ENCODE assay signal across 9 cellular contexts in the genomic region with DNA sequence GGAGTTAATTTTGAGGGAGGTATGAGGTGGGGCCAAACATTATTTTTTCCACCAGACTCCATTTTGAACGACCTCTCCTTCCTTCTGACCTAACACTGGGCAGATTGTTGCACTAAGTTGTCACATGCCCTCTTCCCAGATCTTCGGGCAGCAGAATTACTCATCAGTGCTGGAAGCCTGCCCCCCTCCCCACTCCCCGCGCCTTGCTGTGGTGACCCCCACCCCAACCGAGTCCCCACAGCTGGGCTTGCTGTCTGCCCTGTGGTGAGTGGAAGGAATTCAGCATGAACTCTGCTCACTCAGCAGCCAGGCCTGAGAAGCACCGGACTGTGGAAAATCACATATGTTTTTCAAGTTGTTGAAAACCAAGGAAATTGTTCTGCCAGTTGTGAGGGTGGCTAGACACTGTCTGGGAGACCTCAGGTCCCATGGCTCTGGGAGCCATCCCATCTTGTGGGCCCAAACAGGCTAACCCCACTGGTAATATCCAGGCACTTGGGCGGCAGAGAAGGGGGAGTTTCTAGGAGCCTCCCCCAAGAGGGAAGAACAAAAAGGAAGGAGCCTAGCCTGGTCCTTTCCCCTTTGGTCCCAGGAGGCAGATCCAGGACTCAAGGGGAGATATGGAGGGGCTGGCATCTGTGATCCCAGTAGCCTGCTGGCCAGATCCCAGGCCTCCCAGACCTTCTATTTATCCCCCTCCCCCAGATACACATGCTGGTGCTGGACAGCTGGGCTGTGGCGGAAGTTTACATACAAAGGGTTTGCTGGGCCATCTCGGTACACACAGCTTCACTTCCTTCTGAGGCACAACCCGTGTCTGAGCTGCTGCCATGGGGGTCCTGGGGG. TPM values are rescaled to one million over a fixed set of nuclear protein-coding genes. Genes with fewer than 3 reads are reported as not detected.
DNase-seq lines count a peak whose midpoint lies in the region; ATAC-seq, FAIRE-seq and TF ChIP-seq lines count a peak whose summit lies in the region.
"Had no signal": no experiment of that assay in that cellular context is flagged by ENCODE, and none has a peak within 500 bp of the region (broad histone marks: within the 10 kb centered on the region; RNA-seq: fewer than 3 reads in every experiment).

No MANE protein-coding gene starts in this region.

- SMC1A ChIA-PET in GM12878 (lab: Charles Lee; ENCODE audit: uncharacterized antibody, unreplicated experiment): no interaction called here

- no peaks in the 10 kb centered on the region for H3K79me2 ChIP-seq in GM12878 (ENCODE audit: control insufficient read depth, insufficient read depth, low read length)

- H3K27ac Mint-ChIP-seq in HFFc6: peak overlapping the region; percentile 81

- no peak overlapping the region for H3K27ac ChIP-seq in GM12878 (ENCODE audit: control insufficient read depth, insufficient read depth)
- peak overlapping the region; percentile 72 for H3K27ac ChIP-seq in thymus (ENCODE audit: low read depth)

- 35% methylated on average over 10 of the region's 10 CpGs for WGBS in GM12878 (ENCODE audit: insufficient coverage, insufficient replicate concordance, low lambda C conversion rate, missing lambda C conversion rate)
- WGBS in thymus: 81% methylated on average over 10 of the region's 10 CpGs

- no peak for ATAC-seq in GM12878

- TF ChIP-seq RAD21 in GM12878 (IDR thresholded peaks at IDR 0.05; ENCODE audit: insufficient read depth, low read depth, low read length): no peak

- in situ Hi-C loops in GM12878 (cut with MboI): no loop called here

- no peaks in the 10 kb centered on the region; the same call in 1 of the 2 replicates for H3K27me3 Mint-ChIP-seq in HFFc6 (ENCODE audit: insufficient read depth)

- H3K27me3 ChIP-seq in GM12878 (replicated peaks in 1 of 2; ENCODE audit: control insufficient read depth in 2 of 2, insufficient read depth in 2 of 2, low read length in 1 of 2) (peaks cover 9 to 12% of the 10 kb centered on the region in 2 experiments), thymus (ENCODE audit: control insufficient read depth, insufficient read depth) (no peaks in the 10 kb centered on the region)

- no peaks in the 10 kb centered on the region for H4K20me1 ChIP-seq in GM12878 (ENCODE audit: control insufficient read depth, insufficient read depth)

- no peak overlapping the region for H3K4me3 ChIP-seq in GM12878
- H3K4me3 ChIP-seq in thymus (ENCODE audit: low read length): no peak overlapping the region

- H3K4me3 Mint-ChIP-seq in HFFc6: no peak overlapping the region

- DNase-seq in HFFc6 (peak; percentile 16), GM12878 (ENCODE audit: low read depth, low spot score) (no peak), left kidney (ENCODE audit: low read depth, low spot score) (peak; percentile 46), middle frontal gyrus (ENCODE audit: extremely low spot score, low spot score) (no peak), globus pallidus (ENCODE audit: low spot score) (no peak), NCI-H1092 treated with DMSO at 0.1 percent for 48 hours (lab: John Stamatoyannopoulos, UW) (no peak), mesenteric fat pad (ENCODE audit: low spot score) (no peak)

- H3K36me3 Mint-ChIP-seq in HFFc6 (ENCODE audit: low read depth): no peaks in the 10 kb centered on the region

- TF ChIP-seq POLR2A in GM12878 (IDR thresholded peaks at IDR 0.05; ENCODE audit: low read depth, low read length): no peak

- peaks cover 43% of the 10 kb centered on the region for H3K4me1 Mint-ChIP-seq in HFFc6 (ENCODE audit: low read depth)

- peak overlapping the region; percentile 41 for H2AFZ ChIP-seq in GM12878 (ENCODE audit: control insufficient read depth, low read depth, low read length)

- H3K4me1 ChIP-seq in GM12878 (ENCODE audit: control insufficient read depth, insufficient read depth, low read length): peaks cover 14% of the 10 kb centered on the region
- H3K4me1 ChIP-seq in thymus (ENCODE audit: control insufficient read depth, insufficient read depth, low read length): peaks cover 64% of the 10 kb centered on the region

- no peak for TF ChIP-seq EP300 in GM12878 (IDR thresholded peaks at IDR 0.05; ENCODE audit: borderline replicate concordance in 1 of 2, control insufficient read depth in 1 of 2, low read depth in 2 of 2, low read length in 2 of 2)

- no peaks in the 10 kb centered on the region for H3K36me3 ChIP-seq in GM12878 (ENCODE audit: control insufficient read depth in 2 of 2, insufficient read depth in 2 of 2, low read length in 1 of 2)
- H3K36me3 ChIP-seq in thymus (ENCODE audit: control insufficient read depth, insufficient read depth): no peaks in the 10 kb centered on the region

- no peaks in the 10 kb centered on the region for H3K9me3 Mint-ChIP-seq in HFFc6

- no peak overlapping the region for H3K4me2 ChIP-seq in GM12878 (ENCODE audit: control insufficient read depth, insufficient read depth)

- no peak for FAIRE-seq in GM12878 (lab: Jason Lieb, UNC)

- H3K9me3 ChIP-seq in GM12878 (replicated peaks; ENCODE audit: control insufficient read depth, insufficient read depth, low read length) (no peaks in the 10 kb centered on the region), thymus (ENCODE audit: control insufficient read depth) (no peaks in the 10 kb centered on the region)

- no TSS peak for BruUV-seq in GM12878 (replicated peaks; lab: Mats Ljungman, UMichigan)

- TF ChIP-seq CTCF in HFFc6 (IDR thresholded peaks at IDR 0.05): no peak
- TF ChIP-seq CTCF in GM12878 (IDR thresholded peaks at IDR 0.05 in 2 of 3, conservative IDR thresholded peaks at IDR 0.05 in 1 of 3; ENCODE audit: control insufficient read depth in 2 of 3, extremely low read depth in 1 of 3, insufficient read depth in 1 of 3, low read depth in 3 of 3, low read length in 3 of 3): no peak

- RAD21 ChIA-PET in GM12878 (lab: Charles Lee; ENCODE audit: unreplicated experiment): no interaction called here

- CTCF ChIA-PET in GM12878 (lab: Yijun Ruan, JAX): no interaction called here

- POLR2A ChIA-PET in GM12878 (lab: Charles Lee): no interaction called here

- intact Hi-C loops in GM12878 (cut with micrococcal nuclease; ENCODE audit: unreplicated experiment): no loop called here

- H3K9ac ChIP-seq in GM12878 (ENCODE audit: control insufficient read depth, insufficient read depth, low read length): no peak overlapping the region

RNA-seq across cellular contexts. Expression of gene AEBP1, which starts 3.5 kb away (rescaled TPM):
- total RNA-seq in HFFc6 (2021; fragmentation: NEBNext Ultra II Directional; extraction: Animal tissue kit (Norgen Biotek cat#: 25700)): 10 to 100 TPM; 69.7 to 83.2 (median 76.4) TPM
- total RNA-seq in GM12878 (2013; cell fraction: nucleolus; rRNA removed): 1.9 and 3.2 TPM in 2 replicates
- 0.06 TPM in 1 of 2 replicates, not detected in the other for total RNA-seq in GM12878 (2014; rRNA removed)
- not detected in 2 replicates for total RNA-seq in GM12878 (2014; rRNA removed; fragmentation: Illumina TruSeq; extraction: Trizol)
- 0.16 and 0.23 TPM in 2 replicates for total RNA-seq in GM12878 (2021)
- 0.46 TPM for polyA plus RNA-seq in GM12878 (2011; ENCODE audit: low read depth)
- polyA plus RNA-seq in GM12878 (2011; rRNA removed): 0.09 and 0.20 TPM in 2 replicates
- polyA plus RNA-seq in GM12878 (2011; cell fraction: cytosol; rRNA removed): 0.13 and 0.22 TPM in 2 replicates
- polyA plus RNA-seq in GM12878 (2011; cell fraction: nucleus; rRNA removed): 1.8 and 3.1 TPM in 2 replicates
- polyA plus RNA-seq in GM12878 (2012): 0.31 and 0.46 TPM in 2 replicates
- polyA plus RNA-seq in GM12878 (2014; fragmentation: Illumina TruSeq; extraction: Trizol): not detected in 2 replicates
- not detected for polyA plus RNA-seq in GM12878 (2014; fragmentation: Nextera tagmentation; extraction: Ambion mirVana)
- polyA plus RNA-seq in GM12878 (2014; rRNA removed): 0.08 TPM in 1 of 2 replicates, not detected in the other
- under 1 TPM in 1 of 2 experiments, not detected in 1; 0.11 TPM for polyA plus RNA-seq in GM12878 (2016; fragmentation: Nextera tagmentation; extraction: Ambion mirVana)
- polyA minus RNA-seq in GM12878 (2011; rRNA and poly(A)+ RNA removed): 0.67 TPM in 1 of 2 replicates, not detected in the other
- not detected in 2 replicates for polyA minus RNA-seq in GM12878 (2011; cell fraction: cytosol; rRNA and poly(A)+ RNA removed)
- 0.24 and 0.57 TPM in 2 replicates for polyA minus RNA-seq in GM12878 (2011; cell fraction: nucleus; rRNA and poly(A)+ RNA removed)
- polyA plus RNA-seq in thymus: 126 TPM
- 267 TPM for total RNA-seq in mesenteric fat pad

RNA-seq across cellular contexts. Expression of gene POLM, which starts 18.4 kb away (rescaled TPM):
- total RNA-seq in HFFc6 (2021; fragmentation: NEBNext Ultra II Directional; extraction: Animal tissue kit (Norgen Biotek cat#: 25700)): 10 to 100 TPM; 11.4 to 14.3 (median 12.1) TPM
- total RNA-seq in GM12878 (2013; cell fraction: nucleolus; rRNA removed): 108 and 133 TPM in 2 replicates
- total RNA-seq in GM12878 (2014; rRNA removed) (23.3 and 24.8 TPM in 2 replicates), GM12878 (2014; rRNA removed; fragmentation: Illumina TruSeq; extraction: Trizol) (13.5 and 14.1 TPM in 2 replicates), GM12878 (2021) (33.8 and 37.8 TPM in 2 replicates), mesenteric fat pad (15.5 TPM)
- polyA plus RNA-seq in GM12878 (2011; ENCODE audit: low read depth): 9.0 TPM
- polyA plus RNA-seq in GM12878 (2011; rRNA removed) (11.0 and 15.9 TPM in 2 replicates), GM12878 (2014; fragmentation: Illumina TruSeq; extraction: Trizol) (8.0 and 16.1 TPM in 2 replicates), GM12878 (2014; fragmentation: Nextera tagmentation; extraction: Ambion mirVana) (1 to 10 TPM; 3.1 to 4.6 TPM), GM12878 (2014; rRNA removed) (39.4 and 41.5 TPM in 2 replicates), GM12878 (2016; fragmentation: Nextera tagmentation; extraction: Ambion mirVana) (10 to 100 TPM; 22.0 to 23.2 TPM), thymus (38.6 TPM)
- 17.6 and 26.6 TPM in 2 replicates for polyA plus RNA-seq in GM12878 (2011; cell fraction: cytosol; rRNA removed)
- polyA plus RNA-seq in GM12878 (2011; cell fraction: nucleus; rRNA removed): 86.2 and 99.8 TPM in 2 replicates
- polyA plus RNA-seq in GM12878 (2012): 16.6 and 18.6 TPM in 2 replicates
- 19.2 and 33.0 TPM in 2 replicates for polyA minus RNA-seq in GM12878 (2011; rRNA and poly(A)+ RNA removed)
- 12.7 and 16.4 TPM in 2 replicates for polyA minus RNA-seq in GM12878 (2011; cell fraction: cytosol; rRNA and poly(A)+ RNA removed)
- polyA minus RNA-seq in GM12878 (2011; cell fraction: nucleus; rRNA and poly(A)+ RNA removed): 41.2 and 67.5 TPM in 2 replicates

RNA-seq across cellular contexts. Expression of gene POLD2, which starts 22.7 kb away (rescaled TPM):
- total RNA-seq in HFFc6 (2021; fragmentation: NEBNext Ultra II Directional; extraction: Animal tissue kit (Norgen Biotek cat#: 25700)): 100 to 1,000 TPM; 154 to 210 (median 183) TPM
- 86.8 and 93.9 TPM in 2 replicates for total RNA-seq in GM12878 (2013; cell fraction: nucleolus; rRNA removed)
- 149 and 169 TPM in 2 replicates for total RNA-seq in GM12878 (2014; rRNA removed)
- 97.5 and 105 TPM in 2 replicates for total RNA-seq in GM12878 (2014; rRNA removed; fragmentation: Illumina TruSeq; extraction: Trizol)
- 169 TPM in 2 replicates for total RNA-seq in GM12878 (2021)
- 99.6 TPM for polyA plus RNA-seq in GM12878 (2011; ENCODE audit: low read depth)
- 113 and 179 TPM in 2 replicates for polyA plus RNA-seq in GM12878 (2011; rRNA removed)
- polyA plus RNA-seq in GM12878 (2011; cell fraction: cytosol; rRNA removed): 225 and 290 TPM in 2 replicates
- polyA plus RNA-seq in GM12878 (2011; cell fraction: nucleus; rRNA removed): 281 and 287 TPM in 2 replicates
- 110 and 118 TPM in 2 replicates for polyA plus RNA-seq in GM12878 (2012)
- 61.8 and 118 TPM in 2 replicates for polyA plus RNA-seq in GM12878 (2014; fragmentation: Illumina TruSeq; extraction: Trizol)
- 10 to 100 TPM; 19.1 to 42.7 TPM for polyA plus RNA-seq in GM12878 (2014; fragmentation: Nextera tagmentation; extraction: Ambion mirVana)
- 193 and 194 TPM in 2 replicates for polyA plus RNA-seq in GM12878 (2014; rRNA removed)
- 100 to 1,000 TPM; 266 to 287 TPM for polyA plus RNA-seq in GM12878 (2016; fragmentation: Nextera tagmentation; extraction: Ambion mirVana)
- polyA minus RNA-seq in GM12878 (2011; rRNA and poly(A)+ RNA removed): 75.3 and 127 TPM in 2 replicates
- polyA minus RNA-seq in GM12878 (2011; cell fraction: cytosol; rRNA and poly(A)+ RNA removed): 41.1 and 46.9 TPM in 2 replicates
- 54.9 and 61.8 TPM in 2 replicates for polyA minus RNA-seq in GM12878 (2011; cell fraction: nucleus; rRNA and poly(A)+ RNA removed)
- 44.0 TPM for polyA plus RNA-seq in thymus
- 60.2 TPM for total RNA-seq in mesenteric fat pad

RNA-seq across cellular contexts. Expression of gene PGAM2, which starts 35.3 kb away (rescaled TPM):
- under 1 TPM in 4 of 6 experiments, not detected in 2; 0.26 to 0.51 (median 0.35) TPM for total RNA-seq in HFFc6 (2021; fragmentation: NEBNext Ultra II Directional; extraction: Animal tissue kit (Norgen Biotek cat#: 25700))
- 2.5 and 3.7 TPM in 2 replicates for total RNA-seq in GM12878 (2013; cell fraction: nucleolus; rRNA removed)
- total RNA-seq in GM12878 (2014; rRNA removed): not detected in 2 replicates
- not detected in 2 replicates for total RNA-seq in GM12878 (2014; rRNA removed; fragmentation: Illumina TruSeq; extraction: Trizol)
- 0.24 TPM in 1 of 2 replicates, not detected in the other for total RNA-seq in GM12878 (2021)
- polyA plus RNA-seq in GM12878 (2011; ENCODE audit: low read depth): not detected
- polyA plus RNA-seq in GM12878 (2011; rRNA removed): not detected in 2 replicates
- polyA plus RNA-seq in GM12878 (2011; cell fraction: cytosol; rRNA removed): not detected in 2 replicates
- 0.87 and 1.2 TPM in 2 replicates for polyA plus RNA-seq in GM12878 (2011; cell fraction: nucleus; rRNA removed)
- 0.18 TPM in 1 of 2 replicates, not detected in the other for polyA plus RNA-seq in GM12878 (2012)
- not detected in 2 replicates for polyA plus RNA-seq in GM12878 (2014; fragmentation: Illumina TruSeq; extraction: Trizol)
- polyA plus RNA-seq in GM12878 (2014; fragmentation: Nextera tagmentation; extraction: Ambion mirVana): not detected
- polyA plus RNA-seq in GM12878 (2014; rRNA removed): 0.13 TPM in 1 of 2 replicates, not detected in the other
- polyA plus RNA-seq in GM12878 (2016; fragmentation: Nextera tagmentation; extraction: Ambion mirVana): not detected
- not detected in 2 replicates for polyA minus RNA-seq in GM12878 (2011; rRNA and poly(A)+ RNA removed)
- polyA minus RNA-seq in GM12878 (2011; cell fraction: cytosol; rRNA and poly(A)+ RNA removed): not detected in 2 replicates
- 0.57 and 0.97 TPM in 2 replicates for polyA minus RNA-seq in GM12878 (2011; cell fraction: nucleus; rRNA and poly(A)+ RNA removed)
- 5.7 TPM for polyA plus RNA-seq in thymus
- total RNA-seq in mesenteric fat pad: not detected
- total RNA-seq: pulmonary artery endothelial cell had no signal

RNA-seq across cellular contexts. Expression of gene MYL7, which starts 40.5 kb away (rescaled TPM):
- total RNA-seq in HFFc6 (2021; fragmentation: NEBNext Ultra II Directional; extraction: Animal tissue kit (Norgen Biotek cat#: 25700)): under 1 TPM in 4 of 6 experiments, not detected in 2; 0.30 to 0.64 (median 0.49) TPM
- not detected in 2 replicates for total RNA-seq in GM12878 (2013; cell fraction: nucleolus; rRNA removed)
- total RNA-seq in GM12878 (2014; rRNA removed): not detected in 2 replicates
- not detected in 2 replicates for total RNA-seq in GM12878 (2014; rRNA removed; fragmentation: Illumina TruSeq; extraction: Trizol)
- not detected in 2 replicates for total RNA-seq in GM12878 (2021)
- polyA plus RNA-seq in GM12878 (2011; ENCODE audit: low read depth): not detected
- not detected in 2 replicates for polyA plus RNA-seq in GM12878 (2011; rRNA removed)
- not detected in 2 replicates for polyA plus RNA-seq in GM12878 (2011; cell fraction: cytosol; rRNA removed)
- polyA plus RNA-seq in GM12878 (2011; cell fraction: nucleus; rRNA removed): not detected in 2 replicates
- polyA plus RNA-seq in GM12878 (2012): not detected in 2 replicates
- not detected in 2 replicates for polyA plus RNA-seq in GM12878 (2014; fragmentation: Illumina TruSeq; extraction: Trizol)
- polyA plus RNA-seq in GM12878 (2014; fragmentation: Nextera tagmentation; extraction: Ambion mirVana): not detected
- polyA plus RNA-seq in GM12878 (2014; rRNA removed): not detected in 2 replicates
- 1 to 10 TPM in 1 of 2 experiments, not detected in 1; 1.9 TPM for polyA plus RNA-seq in GM12878 (2016; fragmentation: Nextera tagmentation; extraction: Ambion mirVana)
- not detected in 2 replicates for polyA minus RNA-seq in GM12878 (2011; rRNA and poly(A)+ RNA removed)
- polyA minus RNA-seq in GM12878 (2011; cell fraction: cytosol; rRNA and poly(A)+ RNA removed): not detected in 2 replicates
- not detected in 2 replicates for polyA minus RNA-seq in GM12878 (2011; cell fraction: nucleus; rRNA and poly(A)+ RNA removed)
- polyA plus RNA-seq in thymus: 0.73 TPM
- not detected for total RNA-seq in mesenteric fat pad
- total RNA-seq: pulmonary artery endothelial cell had no signal

Comparison
In these comparisons a context has a peak if more than half of its experiments do, and no peak if none do; other contexts are left out.
1. DNase-seq: peak in HFFc6 (single experiment) and left kidney (single experiment); none in GM12878 (single experiment), middle frontal gyrus (single experiment), globus pallidus (single experiment), NCI-H1092 treated with DMSO at 0.1 percent for 48 hours (single experiment) and mesenteric fat pad (single experiment).
2. RNA of gene AEBP1, which starts 3.5 kb away (total RNA-seq): 267 TPM in mesenteric fat pad (single experiment) and 69.7 to 83.2 TPM in HFFc6; 0.06 to 3.2 TPM in GM12878; every median in the first group is over 10 times any median in the second.